ENCODE assay signal across 17 cellular contexts in the genomic region with DNA sequence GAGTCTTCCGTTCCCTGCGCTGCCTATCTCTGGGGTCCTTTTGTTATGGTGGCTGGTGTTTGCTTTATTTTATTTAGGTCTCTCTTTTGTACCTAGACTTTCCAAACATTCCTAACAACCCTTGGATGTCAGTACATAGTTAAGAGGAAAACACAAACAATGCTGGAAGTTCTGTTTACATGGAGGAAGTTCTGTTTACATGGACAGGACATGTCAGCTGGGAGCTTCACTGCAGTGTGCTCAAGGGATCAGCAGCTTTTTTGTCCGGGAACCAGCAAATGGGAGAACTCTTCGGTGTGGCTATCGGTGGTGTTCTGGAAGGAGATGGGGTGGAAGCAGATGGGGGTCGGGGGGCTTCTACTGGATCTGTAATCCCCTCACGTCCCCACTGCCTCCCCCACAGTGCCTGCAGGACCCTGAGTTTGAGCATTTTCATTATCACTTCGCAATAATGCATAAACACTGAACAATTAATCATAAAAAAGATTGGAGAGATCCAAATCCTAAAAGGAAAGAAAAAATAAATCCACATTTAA. TPM values are rescaled to one million over a fixed set of nuclear protein-coding genes. Genes with fewer than 3 reads are reported as not detected.
A peak's percentile ranks its signal among the peaks of the same experiment; 100 is the strongest.
DNase-seq lines count a peak whose midpoint lies in the region; ATAC-seq and TF ChIP-seq lines count a peak whose summit lies in the region.
"Had no signal": no experiment of that assay in that cellular context is flagged by ENCODE, and none has a peak within 500 bp of the region (broad histone marks: within the 10 kb centered on the region; RNA-seq: fewer than 3 reads in every experiment).

No MANE protein-coding gene starts in this region.

- no peaks in the 10 kb centered on the region for H3K36me3 ChIP-seq in naive thymus-derived CD4-positive, alpha-beta T cell (ENCODE audit: control insufficient read depth in 2 of 3, insufficient read depth in 3 of 3, low read length in 3 of 3)
- no peaks in the 10 kb centered on the region for H3K36me3 ChIP-seq in transverse colon

- peak overlapping the region; percentile 11 to 50 for H3K27ac ChIP-seq in coronary artery
- no peak overlapping the region for H3K27ac ChIP-seq in naive thymus-derived CD4-positive, alpha-beta T cell (ENCODE audit: low read depth, low read length)
- peak overlapping the region; percentile 97 to 99 (median 98) for H3K27ac ChIP-seq in transverse colon

- H3K4me3 Mint-ChIP-seq in activated T-cell treated with anti-CD3 and anti-CD28 coated beads, Interleukin-2, amount 50 U/mL, for 72 hours, result peak overlapping the region; percentile 5 to 34
- peak overlapping the region in 3 of 10 donors; percentile 6 to 47 (median 12) for H3K4me3 Mint-ChIP-seq in naive thymus-derived CD4-positive, alpha-beta T cell
- no peak overlapping the region for H3K4me3 Mint-ChIP-seq in stimulated activated naive B cell treated with anti-CD40 and anti-IgM and Interleukin-4, amounts not matched to agents 10 μg/mL and 1 μg/mL and 100 μg/mL, for 72 hours

- intact Hi-C loops in naive thymus-derived CD4-positive, alpha-beta T cell (cut with micrococcal nuclease), result no loop called here
- intact Hi-C loops in transverse colon (cut with DNase I; ENCODE audit: low total_unique reads), result no loop called here

- H3K36me3 Mint-ChIP-seq in activated T-cell treated with anti-CD3 and anti-CD28 coated beads, Interleukin-2, amount 50 U/mL, for 72 hours (ENCODE audit: insufficient read depth in 2 of 2), result peaks cover 5 to 6% of the 10 kb centered on the region in 2 donors
- peaks cover 0 to 3% (median under 1%) of the 10 kb centered on the region in 5 donors for H3K36me3 Mint-ChIP-seq in naive thymus-derived CD4-positive, alpha-beta T cell
- H3K36me3 Mint-ChIP-seq in stimulated activated naive B cell treated with anti-CD40 and anti-IgM and Interleukin-4, amounts not matched to agents 10 μg/mL and 1 μg/mL and 100 μg/mL, for 72 hours, result peaks cover 0 to 4% of the 10 kb centered on the region in 2 donors

- no peak overlapping the region for H3K4me3 ChIP-seq in coronary artery
- H3K4me3 ChIP-seq in naive thymus-derived CD4-positive, alpha-beta T cell (ENCODE audit: low read length), result no peak overlapping the region
- H3K4me3 ChIP-seq in transverse colon, result no peak overlapping the region
- H3K4me3 ChIP-seq: mucosa of descending colon had no signal

- no peaks in the 10 kb centered on the region for H3K27me3 Mint-ChIP-seq in activated T-cell treated with anti-CD3 and anti-CD28 coated beads, Interleukin-2, amount 50 U/mL, for 72 hours (ENCODE audit: low read depth)
- H3K27me3 Mint-ChIP-seq in naive thymus-derived CD4-positive, alpha-beta T cell, result peaks cover 0 to 50% (median 0%) of the 10 kb centered on the region in 5 donors
- H3K27me3 Mint-ChIP-seq in stimulated activated naive B cell treated with anti-CD40 and anti-IgM and Interleukin-4, amounts not matched to agents 10 μg/mL and 1 μg/mL and 100 μg/mL, for 72 hours, result no peaks in the 10 kb centered on the region

- TF ChIP-seq EP300 in transverse colon (IDR thresholded peaks at IDR 0.05; ENCODE audit: low read depth), result no peak

- TF ChIP-seq CTCF in coronary artery (IDR thresholded peaks at IDR 0.05) (no peak), transverse colon (IDR thresholded peaks at IDR 0.05) (no peak)

- WGBS in transverse colon (ENCODE audit: low coverage in 1 of 2), 2 donors, result 79 to 82% methylated on average over 4 to 8 of the region's 8 CpGs

- in situ Hi-C loops in transverse colon (cut with MboI; ENCODE audit: low pct_ligation_motif_present in 1 of 4, low pct_unique_long_range_greater_than_20kb in 1 of 4, low sequenced_read_pairs in 3 of 4), result no loop called here

- H3K27ac Mint-ChIP-seq in activated T-cell treated with anti-CD3 and anti-CD28 coated beads, Interleukin-2, amount 50 U/mL, for 72 hours, result peak overlapping the region; percentile 26
- H3K27ac Mint-ChIP-seq in naive thymus-derived CD4-positive, alpha-beta T cell, result peak overlapping the region in 7 of 9 donors; percentile 5 to 81 (median 42)
- no peak overlapping the region for H3K27ac Mint-ChIP-seq in stimulated activated naive B cell treated with anti-CD40 and anti-IgM and Interleukin-4, amounts not matched to agents 10 μg/mL and 1 μg/mL and 100 μg/mL, for 72 hours

- peaks cover 7 to 11% of the 10 kb centered on the region in 2 donors for H3K4me1 ChIP-seq in naive thymus-derived CD4-positive, alpha-beta T cell (ENCODE audit: control insufficient read depth in 2 of 2, insufficient read depth in 2 of 2, low read length in 2 of 2)
- peaks cover 0 to 36% (median 15%) of the 10 kb centered on the region in 4 donors for H3K4me1 ChIP-seq in transverse colon

- DNase-seq in activated T-cell treated with anti-CD3 and anti-CD28 coated beads, Interleukin-2, amount 50 U/mL, for 72 hours, result no peak
- no peak for DNase-seq in activated T-cell treated with anti-CD3 and anti-CD28 coated beads, Interleukin-2, amount 50 U/mL, for 48 hours
- DNase-seq in coronary artery (ENCODE audit: low spot score) (no peak), transverse colon (no peak), NCI-H1048 (lab: John Stamatoyannopoulos, UW) (no peak), ureter (ENCODE audit: low spot score) (no peak)
- DNase-seq in naive thymus-derived CD4-positive, alpha-beta T cell, result no peak
- DNase-seq in stimulated activated naive B cell treated with anti-CD40 and anti-IgM and Interleukin-4, amounts not matched to agents 10 μg/mL and 1 μg/mL and 100 μg/mL, for 72 hours, result no peak
- DNase-seq: activated CD4-positive, alpha-beta T cell treated with anti-CD3 and anti-CD28 coated beads for 1 hour; aorta; KBM-7; NCI-H146; NCI-H510A; stimulated activated CD4-positive, alpha-beta T cell treated with anti-CD3 and anti-CD28 coated beads, Interleukin-2, amount 100 ng/mL, for 48 hours; T-cell had no signal

- H3K27me3 ChIP-seq in naive thymus-derived CD4-positive, alpha-beta T cell (ENCODE audit: control insufficient read depth in 2 of 2, insufficient read depth in 2 of 2, low read length in 2 of 2), result no peaks in the 10 kb centered on the region
- no peaks in the 10 kb centered on the region for H3K27me3 ChIP-seq in transverse colon

- no peak for TF ChIP-seq POLR2A in transverse colon (IDR thresholded peaks at IDR 0.05)

- H3K4me1 Mint-ChIP-seq in activated T-cell treated with anti-CD3 and anti-CD28 coated beads, Interleukin-2, amount 50 U/mL, for 72 hours (ENCODE audit: low read depth), result peaks cover 39% of the 10 kb centered on the region
- H3K4me1 Mint-ChIP-seq in naive thymus-derived CD4-positive, alpha-beta T cell, result peaks cover 14 to 80% (median 59%) of the 10 kb centered on the region in 7 donors
- H3K4me1 Mint-ChIP-seq in stimulated activated naive B cell treated with anti-CD40 and anti-IgM and Interleukin-4, amounts not matched to agents 10 μg/mL and 1 μg/mL and 100 μg/mL, for 72 hours, result peaks cover 12 to 30% of the 10 kb centered on the region in 2 donors

- no peaks in the 10 kb centered on the region for H3K9me3 Mint-ChIP-seq in activated T-cell treated with anti-CD3 and anti-CD28 coated beads, Interleukin-2, amount 50 U/mL, for 72 hours
- H3K9me3 Mint-ChIP-seq in naive thymus-derived CD4-positive, alpha-beta T cell, result peaks cover 0 to 7% (median 0%) of the 10 kb centered on the region in 11 donors
- no peaks in the 10 kb centered on the region for H3K9me3 Mint-ChIP-seq in stimulated activated naive B cell treated with anti-CD40 and anti-IgM and Interleukin-4, amounts not matched to agents 10 μg/mL and 1 μg/mL and 100 μg/mL, for 72 hours
- H3K9me3 Mint-ChIP-seq: T-cell had no signal

- CTCF ChIA-PET in naive thymus-derived CD4-positive, alpha-beta T cell (lab: Charles Lee), result no interaction called here

- POLR2A ChIA-PET in naive thymus-derived CD4-positive, alpha-beta T cell (lab: Charles Lee), result interaction anchor here (1.0 kb wide), 2 partner anchors 10 to 25 kb away, joined by 3 read pairs; no protein-coding TSS in a partner anchor

- H3K9me3 ChIP-seq in naive thymus-derived CD4-positive, alpha-beta T cell (ENCODE audit: control insufficient read depth in 2 of 3, low read length in 3 of 3), result no peaks in the 10 kb centered on the region
- H3K9me3 ChIP-seq in transverse colon, result no peaks in the 10 kb centered on the region
- H3K9me3 ChIP-seq: mucosa of descending colon had no signal

- ATAC-seq in activated T-cell treated with anti-CD3 and anti-CD28 coated beads, Interleukin-2, amount 50 U/mL, for 72 hours (replicated peaks in 1 of 2), result no peak
- ATAC-seq in naive thymus-derived CD4-positive, alpha-beta T cell, result no peak
- ATAC-seq in stimulated activated naive B cell treated with anti-CD40 and anti-IgM and Interleukin-4, amounts not matched to agents 10 μg/mL and 1 μg/mL and 100 μg/mL, for 72 hours (replicated peaks), result no peak
- ATAC-seq: mucosa of descending colon, Panc1, T-cell had no signal

RNA-seq across cellular contexts. Expression of a gene that starts 2.7 kb away (rescaled TPM):
- total RNA-seq in activated T-cell treated with anti-CD3 and anti-CD28 coated beads, Interleukin-2, amount 50 U/mL, for 72 hours, result 100 to 1,000 TPM in 1 of 2 donors, 10 to 100 TPM in 1; 64.9 to 114 TPM
- 10 to 100 TPM; 19.7 to 60.5 (median 56.4) TPM for total RNA-seq in naive thymus-derived CD4-positive, alpha-beta T cell
- polyA plus RNA-seq in naive thymus-derived CD4-positive, alpha-beta T cell, result 10 to 100 TPM; 77.9 to 94.2 TPM
- total RNA-seq in transverse colon (100 to 1,000 TPM; 134 to 276 (median 170) TPM), ureter (121 TPM)

RNA-seq across cellular contexts. Expression of a gene that starts 31.0 kb away (rescaled TPM):
- total RNA-seq in activated T-cell treated with anti-CD3 and anti-CD28 coated beads, Interleukin-2, amount 50 U/mL, for 72 hours, result 10 to 100 TPM; 32.7 to 47.3 TPM
- total RNA-seq in naive thymus-derived CD4-positive, alpha-beta T cell, result 10 to 100 TPM in 4 of 5 experiments, 1 to 10 TPM in 1; 8.1 to 34.6 (median 22.6) TPM
- 10 to 100 TPM; 44.4 to 52.0 TPM for polyA plus RNA-seq in naive thymus-derived CD4-positive, alpha-beta T cell
- 1 to 10 TPM in 3 of 4 donors, under 1 TPM in 1; 1.00 to 9.7 (median 7.2) TPM for total RNA-seq in transverse colon
- 27.0 TPM for total RNA-seq in ureter

Comparison
In these comparisons a context has a peak if more than half of its experiments do, and no peak if none do; other contexts are left out.
1. H3K4me3 Mint-ChIP-seq: peak in activated T-cell treated with anti-CD3 and anti-CD28 coated beads, Interleukin-2, amount 50 U/mL, for 72 hours (2 of 2); none in stimulated activated naive B cell treated with anti-CD40 and anti-IgM and Interleukin-4, amounts not matched to agents 10 μg/mL and 1 μg/mL and 100 μg/mL, for 72 hours (0 of 2).